Comparison of ENCODE assay signal across 8 cellular contexts in the genomic region with DNA sequence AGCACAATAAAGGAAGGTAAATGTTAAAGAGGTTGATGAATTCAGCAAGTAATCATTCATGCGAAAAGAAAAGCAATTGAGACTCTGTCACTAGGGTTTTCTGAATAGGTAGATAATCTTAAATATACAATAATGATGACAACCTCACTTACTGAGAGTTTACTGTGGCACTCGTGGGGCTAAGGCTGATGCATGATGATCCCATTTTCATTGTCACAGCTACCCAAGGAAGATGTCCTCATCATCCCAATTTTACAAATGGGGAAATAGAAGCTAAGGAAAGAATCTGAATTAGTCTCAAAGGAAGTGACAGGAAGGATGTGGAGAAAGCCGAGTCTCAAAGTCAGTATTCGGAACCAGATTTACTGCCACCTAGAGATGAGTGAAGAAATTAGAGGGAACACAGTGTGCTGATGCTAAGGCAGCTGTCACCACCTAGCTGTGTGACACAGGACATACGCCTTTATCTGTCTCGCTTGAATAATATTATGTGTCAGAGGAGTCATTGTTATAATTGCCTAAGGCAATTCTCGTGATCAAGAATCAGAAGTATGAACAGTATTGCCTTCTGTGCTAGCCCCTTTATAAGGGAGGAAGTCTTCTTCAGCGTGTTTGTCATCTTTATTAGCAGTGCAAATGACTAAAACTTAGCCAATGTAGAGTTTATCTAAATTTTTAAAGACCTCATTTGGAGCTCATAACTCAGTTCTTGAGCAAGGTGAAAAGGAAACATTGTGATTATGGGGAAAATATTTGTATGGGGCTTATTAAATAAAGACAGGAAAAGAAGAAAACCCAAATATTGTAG.
A peak's percentile ranks its signal among the peaks of the same experiment; 100 is the strongest.
DNase-seq lines count a peak whose midpoint lies in the region; ATAC-seq, FAIRE-seq and TF ChIP-seq lines count a peak whose summit lies in the region.

No MANE protein-coding gene starts in this region.

- TF ChIP-seq EP300 in esophagus muscularis mucosa (IDR thresholded peaks at IDR 0.05), result no peak

- peaks cover 4% of the 10 kb centered on the region for H3K36me3 Mint-ChIP-seq in activated CD4-positive, alpha-beta memory T cell treated with anti-CD3 and anti-CD28 coated beads for 36 hours
- H3K36me3 Mint-ChIP-seq in natural killer cell treated with Interleukin-12 subunit alpha and Interleukin-12 subunit beta and Interleukin-15 and Interleukin-18, amount 100 ng/mL, for 72 hours, result peaks cover 5% of the 10 kb centered on the region

- H3K4me1 ChIP-seq in esophagus muscularis mucosa, result peaks cover 0 to 20% (median 13%) of the 10 kb centered on the region in 4 donors

- peak; percentile 67 to 89 (median 74) for TF ChIP-seq CTCF in esophagus muscularis mucosa (IDR thresholded peaks at IDR 0.05)

- 40% methylated on average over 8 of the region's 8 CpGs for WGBS in esophagus muscularis mucosa

- intact Hi-C loops in activated CD4-positive, alpha-beta memory T cell treated with anti-CD3 and anti-CD28 coated beads for 36 hours (cut with micrococcal nuclease), result loop anchor here (1.0 to 5.0 kb wide), 4 partner anchors 75 to 244 kb away; a partner anchor contains a TSS
- intact Hi-C loops in esophagus muscularis mucosa (cut with DNase I), result loop anchor here (5.0 to 10.0 kb wide), 3 partner anchors 173 to 245 kb away; a partner anchor contains a TSS

- ATAC-seq in GM19468 (IDR thresholded peaks at IDR 0.05; ENCODE audit: extremely low read depth, unreplicated experiment), result peak; percentile 96
- peak; percentile 99 for ATAC-seq in HG03469 (IDR thresholded peaks at IDR 0.05; ENCODE audit: unreplicated experiment)
- ATAC-seq in natural killer cell treated with Interleukin-12 subunit alpha and Interleukin-12 subunit beta and Interleukin-15 and Interleukin-18, amount 100 ng/mL, for 72 hours, result peak; percentile 91 to 98

- H3K4me1 Mint-ChIP-seq in activated CD4-positive, alpha-beta memory T cell treated with anti-CD3 and anti-CD28 coated beads for 36 hours (ENCODE audit: low read depth), result peaks cover 8% of the 10 kb centered on the region
- H3K4me1 Mint-ChIP-seq in natural killer cell treated with Interleukin-12 subunit alpha and Interleukin-12 subunit beta and Interleukin-15 and Interleukin-18, amount 100 ng/mL, for 72 hours (ENCODE audit: low read depth in 2 of 2), result peaks cover 12 to 17% of the 10 kb centered on the region in 2 donors

- POLR2A ChIA-PET in activated CD4-positive, alpha-beta memory T cell treated with anti-CD3 and anti-CD28 coated beads for 36 hours (lab: Charles Lee), result no interaction called here

- peaks cover 0 to 19% (median 2%) of the 10 kb centered on the region in 4 donors for H3K36me3 ChIP-seq in esophagus muscularis mucosa

- H3K27me3 Mint-ChIP-seq in activated CD4-positive, alpha-beta memory T cell treated with anti-CD3 and anti-CD28 coated beads for 36 hours, result no peaks in the 10 kb centered on the region
- no peaks in the 10 kb centered on the region for H3K27me3 Mint-ChIP-seq in natural killer cell treated with Interleukin-12 subunit alpha and Interleukin-12 subunit beta and Interleukin-15 and Interleukin-18, amount 100 ng/mL, for 72 hours

- no peak overlapping the region for H3K27ac ChIP-seq in esophagus muscularis mucosa (replicated peaks in 1 of 4)

- H3K27me3 ChIP-seq in esophagus muscularis mucosa, result no peaks in the 10 kb centered on the region

- H3K9me3 Mint-ChIP-seq in activated CD4-positive, alpha-beta memory T cell treated with anti-CD3 and anti-CD28 coated beads for 36 hours, result no peaks in the 10 kb centered on the region
- no peaks in the 10 kb centered on the region for H3K9me3 Mint-ChIP-seq in natural killer cell treated with Interleukin-12 subunit alpha and Interleukin-12 subunit beta and Interleukin-15 and Interleukin-18, amount 100 ng/mL, for 72 hours

- FAIRE-seq in urothelium cell line (lab: Jason Lieb, UNC), result peak; percentile 79

- CTCF ChIA-PET in activated CD4-positive, alpha-beta memory T cell treated with anti-CD3 and anti-CD28 coated beads for 36 hours (lab: Charles Lee), result interaction anchor here (0.6 to 9.1 kb wide), 26 partner anchors 10 to 762 kb away, joined by 3 to 138 read pairs (median 4); no protein-coding TSS in a partner anchor

- DNase-seq in DMS53 (lab: John Stamatoyannopoulos, UW), result peak; percentile 95
- DNase-seq in NCI-H526 treated with DMSO at 0.1 percent for 48 hours (lab: John Stamatoyannopoulos, UW), result peak; percentile 53
- DNase-seq in activated CD4-positive, alpha-beta memory T cell treated with anti-CD3 and anti-CD28 coated beads for 36 hours, result peak; percentile 58
- DNase-seq in esophagus muscularis mucosa (ENCODE audit: extremely low spot score), result no peak
- DNase-seq in natural killer cell treated with Interleukin-12 subunit alpha and Interleukin-12 subunit beta and Interleukin-15 and Interleukin-18, amount 100 ng/mL, for 72 hours (ENCODE audit: low spot score), result no peak
- DNase-seq in urothelium cell line (ENCODE audit: low spot score), result peak; percentile 40

- H3K4me3 ChIP-seq in esophagus muscularis mucosa, result no peak overlapping the region

- H3K27ac Mint-ChIP-seq in activated CD4-positive, alpha-beta memory T cell treated with anti-CD3 and anti-CD28 coated beads for 36 hours, result no peak overlapping the region
- peak overlapping the region in 1 of 2 donors; percentile 20 for H3K27ac Mint-ChIP-seq in natural killer cell treated with Interleukin-12 subunit alpha and Interleukin-12 subunit beta and Interleukin-15 and Interleukin-18, amount 100 ng/mL, for 72 hours

- no peak for TF ChIP-seq POLR2A in esophagus muscularis mucosa (IDR thresholded peaks at IDR 0.05; ENCODE audit: low read depth)

- H3K9me3 ChIP-seq in esophagus muscularis mucosa, result no peaks in the 10 kb centered on the region

- no peak overlapping the region for H3K4me3 Mint-ChIP-seq in activated CD4-positive, alpha-beta memory T cell treated with anti-CD3 and anti-CD28 coated beads for 36 hours
- H3K4me3 Mint-ChIP-seq in natural killer cell treated with Interleukin-12 subunit alpha and Interleukin-12 subunit beta and Interleukin-15 and Interleukin-18, amount 100 ng/mL, for 72 hours, result no peak overlapping the region

Comparison
In these comparisons a context has a peak if more than half of its experiments do, and no peak if none do; other contexts are left out.
1. DNase-seq: peak in DMS53 (single experiment), NCI-H526 treated with DMSO at 0.1 percent for 48 hours (single experiment), activated CD4-positive, alpha-beta memory T cell treated with anti-CD3 and anti-CD28 coated beads for 36 hours (single experiment) and urothelium cell line (single experiment); none in esophagus muscularis mucosa (single experiment) and natural killer cell treated with Interleukin-12 subunit alpha and Interleukin-12 subunit beta and Interleukin-15 and Interleukin-18, amount 100 ng/mL, for 72 hours (single experiment).
2. Peak in every context shown above with its lines, with median percentiles within 50 percentile points of each other: ATAC-seq.